ENCODE assay signal across 10 cellular contexts in the genomic region with DNA sequence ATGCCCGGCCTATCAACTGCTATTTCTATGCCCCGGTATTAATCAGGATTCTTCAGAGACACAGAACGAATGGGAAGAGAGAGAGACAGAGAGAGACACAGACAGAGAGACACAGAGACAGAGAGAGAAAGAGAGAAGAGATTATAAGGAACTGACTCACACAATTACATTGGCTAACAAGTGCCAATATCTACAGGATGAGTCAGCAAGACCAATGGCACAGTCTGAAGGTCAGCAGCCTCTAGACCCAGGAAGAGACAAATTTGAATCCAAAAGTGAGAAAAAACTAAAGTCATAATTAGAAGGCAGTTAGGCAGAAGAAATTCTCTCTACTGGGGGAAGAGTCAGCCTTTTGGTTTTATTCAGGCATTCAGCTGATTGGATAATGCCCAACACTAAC.
DNase-seq lines count a peak whose midpoint lies in the region; ATAC-seq, FAIRE-seq and TF ChIP-seq lines count a peak whose summit lies in the region.
"Had no signal": no experiment of that assay in that cellular context is flagged by ENCODE, and none has a peak within 500 bp of the region (broad histone marks: within the 10 kb centered on the region; RNA-seq: fewer than 3 reads in every experiment).

No MANE protein-coding gene starts in this region.

- CTCF ChIA-PET in endothelial cell of umbilical vein (lab: Charles Lee), result no interaction called here

- no peak for TF ChIP-seq POLR2A in endothelial cell of umbilical vein (IDR thresholded peaks at IDR 0.05; ENCODE audit: low read depth, low read length)

- no peak overlapping the region for H3K4me3 ChIP-seq in endothelial cell of umbilical vein (replicated peaks in 1 of 3; ENCODE audit: insufficient read depth in 1 of 3, low read depth in 1 of 3, low read length in 3 of 3)
- H3K4me3 ChIP-seq in retinal pigment epithelial cell (ENCODE audit: low read length), result no peak overlapping the region
- H3K4me3 ChIP-seq in smooth muscle cell, result no peak overlapping the region

- H3K9ac ChIP-seq in endothelial cell of umbilical vein (replicated peaks; ENCODE audit: extremely low read depth, insufficient read depth, low read length), result no peak overlapping the region
- H3K9ac ChIP-seq in smooth muscle cell (ENCODE audit: low read depth), result no peak overlapping the region

- ATAC-seq in GM21390 (IDR thresholded peaks at IDR 0.05; ENCODE audit: unreplicated experiment), result peak; percentile 47

- POLR2A ChIA-PET in endothelial cell of umbilical vein (lab: Charles Lee), result no interaction called here

- H3K36me3 ChIP-seq in endothelial cell of umbilical vein (ENCODE audit: control insufficient read depth in 2 of 2, extremely low read depth in 1 of 2, insufficient read depth in 2 of 2, low read length in 2 of 2), result no peaks in the 10 kb centered on the region
- no peaks in the 10 kb centered on the region for H3K36me3 ChIP-seq in smooth muscle cell (ENCODE audit: low read depth)

- WGBS in smooth muscle cell (ENCODE audit: low lambda C conversion rate), result 89% methylated on average over 3 of the region's 3 CpGs

- no peak for FAIRE-seq in endothelial cell of umbilical vein (lab: Jason Lieb, UNC)

- no TSS peak for BruUV-seq in endothelial cell of umbilical vein (replicated peaks; lab: Mats Ljungman, UMichigan)

- H4K20me1 ChIP-seq in endothelial cell of umbilical vein (replicated peaks; ENCODE audit: control insufficient read depth, extremely low read depth, insufficient read depth, low read length), result no peaks in the 10 kb centered on the region
- H4K20me1 ChIP-seq in smooth muscle cell (ENCODE audit: low read depth), result no peaks in the 10 kb centered on the region

- no peak overlapping the region for H2AFZ ChIP-seq in endothelial cell of umbilical vein (ENCODE audit: low read depth, low read length)
- no peak overlapping the region for H2AFZ ChIP-seq in smooth muscle cell (ENCODE audit: low read depth)

- H3K4me1 ChIP-seq in endothelial cell of umbilical vein (ENCODE audit: control insufficient read depth, extremely low read depth, insufficient read depth, low read length) (peaks cover 8% of the 10 kb centered on the region), smooth muscle cell (ENCODE audit: low read depth) (peaks cover 10% of the 10 kb centered on the region)

- peak; percentile 67 for DNase-seq in NOMO-1 treated with DMSO at 0.1 percent for 48 hours (lab: John Stamatoyannopoulos, UW; ENCODE audit: unreplicated experiment)
- DNase-seq in endothelial cell of umbilical vein (ENCODE audit: low read depth, low spot score), result peak; percentile 33
- DNase-seq in retinal pigment epithelial cell (ENCODE audit: low read depth), result peak; percentile 20
- no peak for DNase-seq in GDM1 (lab: John Stamatoyannopoulos, UW)
- DNase-seq in Kasumi-1 (lab: John Stamatoyannopoulos, UW), result no peak
- no peak for DNase-seq in smooth muscle cell (lab: John Stamatoyannopoulos, UW; ENCODE audit: unreplicated experiment)
- DNase-seq: activated CD4-positive, alpha-beta T cell treated with anti-CD3 and anti-CD28 coated beads for 48 hours; cortex of kidney; NCI-H2081 treated with DMSO at 0.1 percent for 48 hours had no signal

- no peak overlapping the region for H3K4me2 ChIP-seq in endothelial cell of umbilical vein (ENCODE audit: insufficient read depth, low read length)
- no peak overlapping the region for H3K4me2 ChIP-seq in smooth muscle cell

- H3K27ac ChIP-seq in endothelial cell of umbilical vein (ENCODE audit: insufficient read depth, low read depth, low read length), result no peak overlapping the region
- H3K27ac ChIP-seq in smooth muscle cell (ENCODE audit: low read depth), result no peak overlapping the region

- H3K9me1 ChIP-seq in endothelial cell of umbilical vein (replicated peaks; ENCODE audit: control insufficient read depth, extremely low read depth, insufficient read depth, low read length), result no peaks in the 10 kb centered on the region

- H3K9me3 ChIP-seq in endothelial cell of umbilical vein (replicated peaks; ENCODE audit: control insufficient read depth, insufficient read depth, low read length), result no peaks in the 10 kb centered on the region
- no peaks in the 10 kb centered on the region for H3K9me3 ChIP-seq in smooth muscle cell (replicated peaks; ENCODE audit: low read depth)

- H3F3A ChIP-seq in smooth muscle cell (ENCODE audit: low read depth), result no peaks in the 10 kb centered on the region

- TF ChIP-seq CTCF in endothelial cell of umbilical vein (IDR thresholded peaks at IDR 0.05; ENCODE audit: extremely low read depth in 1 of 2, insufficient read depth in 1 of 2, low read depth in 1 of 2, low read length in 2 of 2) (no peak), retinal pigment epithelial cell (conservative IDR thresholded peaks at IDR 0.05; ENCODE audit: low read depth, low read length) (no peak), smooth muscle cell (IDR thresholded peaks at IDR 0.05; ENCODE audit: borderline replicate concordance, insufficient read depth, poor library complexity, severe bottlenecking) (no peak)

- intact Hi-C loops in endothelial cell of umbilical vein (cut with micrococcal nuclease), result no loop called here

- H3K79me2 ChIP-seq in endothelial cell of umbilical vein (ENCODE audit: control insufficient read depth, insufficient read depth, low read length) (no peaks in the 10 kb centered on the region), smooth muscle cell (ENCODE audit: low read depth) (no peaks in the 10 kb centered on the region)

- H3K27me3 ChIP-seq in endothelial cell of umbilical vein (ENCODE audit: control insufficient read depth in 2 of 2, insufficient read depth in 2 of 2, low read length in 2 of 2) (no peaks in the 10 kb centered on the region), smooth muscle cell (ENCODE audit: low read depth) (no peaks in the 10 kb centered on the region)

- dilution Hi-C loops in endothelial cell of umbilical vein (cut with MboI; ENCODE audit: extremely low pct_ligation_motif_present, low sequenced_read_pairs), result no loop called here

TF ChIP-seq in endothelial cell of umbilical vein, 7 proteins besides CTCF, POLR2A, EP300 and RAD21:
- TF ChIP-seq FOS (IDR thresholded peaks at IDR 0.05; ENCODE audit: borderline replicate concordance, insufficient read depth, low read length) (peak; percentile 63), JUN (IDR thresholded peaks at IDR 0.05; ENCODE audit: borderline replicate concordance, insufficient read depth, insufficient read length, low read depth) (peak; percentile 45), GATA2 (IDR thresholded peaks at IDR 0.05; ENCODE audit: insufficient read depth, insufficient read length, low read depth, low read length) (no peak), POLR2AphosphoS5 (IDR thresholded peaks at IDR 0.05; ENCODE audit: insufficient read depth, low read depth, low read length) (peak; percentile 19)

Comparison
In these comparisons a context has a peak if more than half of its experiments do, and no peak if none do; other contexts are left out.
1. DNase-seq: peak in NOMO-1 treated with DMSO at 0.1 percent for 48 hours (single experiment), endothelial cell of umbilical vein (single experiment) and retinal pigment epithelial cell (single experiment); none in GDM1 (single experiment), Kasumi-1 (0 of 2) and smooth muscle cell (single experiment).